ENCODE assay signal across 1 cellular context in genomic region chr7:130483036-130483435, GRCh38.
TF ChIP-seq lines count a peak whose summit lies in the region.

No MANE protein-coding gene starts in this region.

TF ChIP-seq in H1, 55 proteins besides CTCF, POLR2A, EP300 and RAD21:
- TF ChIP-seq FOSL1 (IDR thresholded peaks at IDR 0.05; ENCODE audit: insufficient read depth, low read depth, low read length) (no peak), TCF12 (IDR thresholded peaks at IDR 0.05; ENCODE audit: low read depth, low read length) (no peak), KDM1A (IDR thresholded peaks at IDR 0.05; ENCODE audit: borderline replicate concordance, low read length) (no peak), ASH2L (IDR thresholded peaks at IDR 0.05; ENCODE audit: low read length) (no peak), CHD2 (IDR thresholded peaks at IDR 0.05; ENCODE audit: low read length) (no peak)
